Comparison of ENCODE assay signal across 21 cellular contexts in the genomic region with DNA sequence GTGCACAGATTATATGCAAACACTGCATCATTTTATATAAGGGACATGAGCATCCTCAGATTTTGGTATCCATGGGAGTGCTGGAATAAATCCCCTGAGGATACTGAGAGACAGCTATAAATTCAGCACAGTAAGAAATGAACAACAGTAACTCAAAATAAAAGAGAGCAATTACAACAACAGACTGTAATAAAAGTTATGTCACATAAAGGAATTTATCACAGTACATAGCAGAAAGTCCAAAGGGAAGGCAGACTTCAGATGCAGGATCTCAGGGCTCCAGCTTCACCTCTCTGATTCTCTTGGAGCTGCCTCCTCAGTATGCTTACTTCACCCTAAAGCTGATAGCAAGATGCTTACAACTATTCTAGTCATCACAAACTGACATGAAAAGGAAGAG. TPM values are rescaled to one million over a fixed set of nuclear protein-coding genes. Genes with fewer than 3 reads are reported as not detected.
DNase-seq lines count a peak whose midpoint lies in the region; ATAC-seq, FAIRE-seq and TF ChIP-seq lines count a peak whose summit lies in the region.
"Had no signal": no experiment of that assay in that cellular context is flagged by ENCODE, and none has a peak within 500 bp of the region (broad histone marks: within the 10 kb centered on the region; RNA-seq: fewer than 3 reads in every experiment).

No MANE protein-coding gene starts in this region.

- no peak overlapping the region for H3K4ac ChIP-seq in neuronal stem cell (ENCODE audit: low read length)

- H2AK5ac ChIP-seq in neuronal stem cell (ENCODE audit: low read depth, low read length): no peak overlapping the region

- ATAC-seq in mucosa of descending colon (peak; percentile 52), gastrocnemius medialis (no peak)
- ATAC-seq: A549 had no signal

- H3K4me2 ChIP-seq in neuronal stem cell (ENCODE audit: insufficient read depth, low read length, poor library complexity, severe bottlenecking): no peak overlapping the region
- H3K4me2 ChIP-seq: A549 had no signal

- H2BK5ac ChIP-seq in neuronal stem cell (ENCODE audit: low read length): no peak overlapping the region

- POLR2A ChIA-PET in HEK293 (lab: Yijun Ruan, JAX): no interaction called here

- TF ChIP-seq CTCF in HEK293 (tag by site-specific recombination; IDR thresholded peaks at IDR 0.05) (no peak), mucosa of descending colon (IDR thresholded peaks at IDR 0.05) (no peak), gastrocnemius medialis (IDR thresholded peaks at IDR 0.05 in 4 of 5, conservative IDR thresholded peaks at IDR 0.05 in 1 of 5) (no peak)

- H3K27ac ChIP-seq in HEK293 (ENCODE audit: extremely low read depth, low read depth, low read length) (no peak overlapping the region), gastrocnemius medialis (peak overlapping the region; percentile 92 to 97 (median 95)), neuronal stem cell (replicated peaks; ENCODE audit: low read length) (no peak overlapping the region)
- H3K27ac ChIP-seq: A549 had no signal

- H3K9ac ChIP-seq in neuronal stem cell (ENCODE audit: low read depth, low read length, poor library complexity): no peak overlapping the region

- no peak overlapping the region for H3K14ac ChIP-seq in neuronal stem cell (ENCODE audit: low read length)

- intact Hi-C loops in mucosa of descending colon (cut with DNase I, micrococcal nuclease): no loop called here
- intact Hi-C loops in gastrocnemius medialis (cut with DNase I; ENCODE audit: low total_unique reads): loop anchor here (2.0 kb wide), 1 partner anchor 44 kb away; a partner anchor contains a TSS

- TF ChIP-seq POLR2A in gastrocnemius medialis (IDR thresholded peaks at IDR 0.05): no peak

- H2BK12ac ChIP-seq in neuronal stem cell (ENCODE audit: low read length): no peak overlapping the region

- no peaks in the 10 kb centered on the region for H3K4me1 ChIP-seq in HEK293 (ENCODE audit: control insufficient read depth, insufficient read depth, low read length)
- no peaks in the 10 kb centered on the region for H3K4me1 ChIP-seq in mucosa of descending colon (ENCODE audit: low read depth)
- peaks cover 39 to 47% of the 10 kb centered on the region in 2 donors for H3K4me1 ChIP-seq in gastrocnemius medialis
- peaks cover 0 to 10% of the 10 kb centered on the region in 2 donors for H3K4me1 ChIP-seq in neuronal stem cell (ENCODE audit: control insufficient read depth in 2 of 2, insufficient read depth in 1 of 2, low read depth in 1 of 2, low read length in 2 of 2)
- H3K4me1 ChIP-seq: A549, HAP-1 had no signal

- no peak overlapping the region for H4K8ac ChIP-seq in neuronal stem cell (ENCODE audit: low read depth, low read length)

- H3K4me3 ChIP-seq in HEK293 (ENCODE audit: low read depth, low read length) (no peak overlapping the region), mucosa of descending colon (no peak overlapping the region), gastrocnemius medialis (no peak overlapping the region), neuronal stem cell (ENCODE audit: low read length in 2 of 2) (no peak overlapping the region)
- H3K4me3 ChIP-seq: A549, HAP-1 had no signal

- H3K23ac ChIP-seq in neuronal stem cell (ENCODE audit: low read depth, low read length, poor library complexity): no peak overlapping the region

- no peaks in the 10 kb centered on the region for H3K79me1 ChIP-seq in neuronal stem cell (ENCODE audit: low read depth, low read length)

- H2AFZ ChIP-seq in neuronal stem cell (ENCODE audit: low read length): no peak overlapping the region

- H2BK120ac ChIP-seq in neuronal stem cell (ENCODE audit: low read depth, low read length): no peak overlapping the region

- CTCF ChIA-PET in HEK293 (lab: Yijun Ruan, JAX): interaction anchor here (0.5 to 6.2 kb wide), 5 partner anchors 11 to 87 kb away, joined by 5 to 52 read pairs (median 6); no protein-coding TSS in a partner anchor

- H4K91ac ChIP-seq in neuronal stem cell (ENCODE audit: low read depth, low read length, poor library complexity): no peak overlapping the region

- FAIRE-seq in HTR-8/SVneo (lab: Jason Lieb, UNC): no peak
- FAIRE-seq: A549, GM12891, GM18507, H54 had no signal

- H3K9me3 ChIP-seq in HEK293 (ENCODE audit: control insufficient read depth, insufficient read depth, low read depth, low read length) (no peaks in the 10 kb centered on the region), mucosa of descending colon (no peaks in the 10 kb centered on the region), gastrocnemius medialis (no peaks in the 10 kb centered on the region), neuronal stem cell (replicated peaks in 1 of 2; ENCODE audit: control insufficient read depth in 2 of 2, insufficient read depth in 1 of 2, low read depth in 1 of 2, low read length in 2 of 2) (no peaks in the 10 kb centered on the region)
- H3K9me3 ChIP-seq: A549, HAP-1 had no signal

- H2BK15ac ChIP-seq in neuronal stem cell (ENCODE audit: low read length): no peak overlapping the region

- H3K27me3 ChIP-seq in gastrocnemius medialis (no peaks in the 10 kb centered on the region), neuronal stem cell (ENCODE audit: control insufficient read depth in 3 of 3, insufficient read depth in 3 of 3, low read depth in 1 of 3, low read length in 3 of 3) (no peaks in the 10 kb centered on the region)

- H3K36me3 ChIP-seq in HEK293 (ENCODE audit: control insufficient read depth in 2 of 2, insufficient read depth in 1 of 2, low read length in 2 of 2) (peaks cover 0 to 3% of the 10 kb centered on the region in 2 experiments; a peak in 1 of 3 replicates), mucosa of descending colon (ENCODE audit: low read depth) (no peaks in the 10 kb centered on the region), gastrocnemius medialis (no peaks in the 10 kb centered on the region), neuronal stem cell (replicated peaks in 1 of 2; ENCODE audit: control insufficient read depth in 2 of 2, insufficient read depth in 2 of 2, low read length in 2 of 2) (peaks cover 3 to 86% of the 10 kb centered on the region in 2 donors)
- H3K36me3 ChIP-seq: HAP-1 had no signal

- H3K18ac ChIP-seq in neuronal stem cell (ENCODE audit: low read length): no peak overlapping the region

- in situ Hi-C loops in gastrocnemius medialis (cut with MboI; ENCODE audit: low sequenced_read_pairs in 4 of 4): no loop called here
- in situ Hi-C loops in KBM-7 (cut with MboI; ENCODE audit: low pct_unique_long_range_greater_than_20kb, low sequenced_read_pairs): no loop called here

- DNase-seq in mucosa of descending colon (no peak), gastrocnemius medialis (no peak), KBM-7 (no peak), HTR-8/SVneo (ENCODE audit: insufficient read length, low spot score) (no peak), neuronal stem cell (ENCODE audit: low spot score) (no peak)
- DNase-seq: 8988T; ACHN; C1 segment of cervical spinal cord; Calu3; CD4-positive, alpha-beta memory T cell; COR-L47; DMS53; DMS79 treated with DMSO at 0.1 percent for 48 hours; GF-D8; GOT3 had no signal

TF ChIP-seq in HEK293, 187 proteins besides CTCF, POLR2A, EP300 and RAD21:
- TF ChIP-seq FEZF1 (tag by site-specific recombination; IDR thresholded peaks at IDR 0.05) (peak; percentile 61), ZNF585B (tag by site-specific recombination; IDR thresholded peaks at IDR 0.05) (no peak)

RNA-seq across cellular contexts. Expression of a gene that starts 43.9 kb away (rescaled TPM):
- total RNA-seq in mucosa of descending colon (1 to 10 TPM in 2 of 3 donors, under 1 TPM in 1; 0.09 to 1.3 (median 1.3) TPM), gastrocnemius medialis (10 to 100 TPM; 14.3 to 43.9 (median 24.7) TPM)
- 4.1 TPM for polyA plus RNA-seq in neuronal stem cell (2013, experiment 1 of 2)
- 4.1 TPM for polyA plus RNA-seq in neuronal stem cell (2013, experiment 2 of 2)
- polyA plus RNA-seq: CD4-positive, alpha-beta memory T cell had no signal

Comparison
In these comparisons a context has a peak if more than half of its experiments do, and no peak if none do; other contexts are left out.
1. H3K27ac ChIP-seq: peak in gastrocnemius medialis (4 of 4); none in HEK293 (single experiment) and neuronal stem cell (single experiment).
2. RNA of a gene that starts 43.9 kb away (total RNA-seq): 14.3 to 43.9 TPM in gastrocnemius medialis; 0.09 to 1.3 TPM in mucosa of descending colon; every median in the first group is over 4 times any median in the second.